In the genomic region with DNA sequence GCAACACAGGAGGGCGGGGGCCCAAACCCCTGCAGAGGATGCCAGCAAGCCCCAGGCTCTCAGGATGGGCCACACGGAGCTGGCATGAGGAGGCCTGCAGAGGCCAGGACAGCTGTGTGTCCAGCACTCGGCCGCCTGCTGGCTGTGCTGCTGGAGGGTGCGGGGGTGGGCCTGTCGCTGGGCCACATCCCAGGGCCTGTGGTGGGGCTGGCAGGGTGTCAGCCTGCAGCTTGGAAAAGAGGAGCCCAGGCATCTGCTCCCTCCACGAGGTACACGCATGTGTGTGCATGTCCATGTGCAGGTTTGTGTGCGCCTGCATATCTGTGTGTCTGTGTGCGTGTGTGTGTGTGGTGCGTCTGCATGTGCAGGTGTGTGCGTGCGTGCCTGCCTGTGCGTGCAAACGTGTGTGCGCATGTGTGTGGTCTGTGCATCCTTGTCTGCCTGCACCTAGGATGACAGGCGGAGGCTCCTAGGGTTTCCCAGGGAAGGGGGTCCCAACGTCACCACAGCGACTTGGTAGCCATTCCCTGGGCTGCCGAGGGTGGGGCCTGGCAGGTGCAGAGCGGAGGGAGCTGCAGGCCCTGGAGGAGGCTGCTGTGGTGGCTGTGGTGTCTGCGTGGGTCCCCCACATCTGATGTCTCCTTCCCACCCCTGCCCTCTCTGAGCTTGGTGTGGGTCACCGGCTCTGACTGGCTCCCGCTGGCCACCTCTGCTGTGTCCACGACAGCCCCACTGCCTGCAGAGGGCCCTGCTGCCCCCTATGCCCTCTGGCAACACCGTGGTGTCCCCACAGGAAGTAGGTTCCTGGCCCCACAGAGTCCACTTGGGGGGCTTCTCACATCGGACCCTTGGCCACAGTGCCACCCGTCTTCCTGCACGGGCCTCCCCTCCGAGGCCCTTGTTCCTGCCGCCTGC, we compare ENCODE assay signal across 1 cellular context.
TF ChIP-seq lines count a peak whose summit lies in the region.

No MANE protein-coding gene starts in this region.

TF ChIP-seq in K562, 482 proteins besides CTCF, POLR2A, EP300 and RAD21:
- TF ChIP-seq RBM34 (IDR thresholded peaks at IDR 0.05; ENCODE audit: borderline replicate concordance, insufficient read depth, low read length): no peak
- 0 out of 2 replicates have a peak, but pooled peaks have one; percentile 9 for TF ChIP-seq EGR1 (conservative IDR thresholded peaks at IDR 0.05)
- TF ChIP-seq, protein P1, sequence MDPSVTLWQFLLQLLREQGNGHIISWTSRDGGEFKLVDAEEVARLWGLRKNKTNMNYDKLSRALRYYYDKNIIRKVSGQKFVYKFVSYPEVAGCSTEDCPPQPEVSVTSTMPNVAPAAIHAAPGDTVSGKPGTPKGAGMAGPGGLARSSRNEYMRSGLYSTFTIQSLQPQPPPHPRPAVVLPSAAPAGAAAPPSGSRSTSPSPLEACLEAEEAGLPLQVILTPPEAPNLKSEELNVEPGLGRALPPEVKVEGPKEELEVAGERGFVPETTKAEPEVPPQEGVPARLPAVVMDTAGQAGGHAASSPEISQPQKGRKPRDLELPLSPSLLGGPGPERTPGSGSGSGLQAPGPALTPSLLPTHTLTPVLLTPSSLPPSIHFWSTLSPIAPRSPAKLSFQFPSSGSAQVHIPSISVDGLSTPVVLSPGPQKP (CRISPR knock-in tag; IDR thresholded peaks at IDR 0.05): no peak
- no peak for TF ChIP-seq MXD1 (CRISPR knock-in tag; IDR thresholded peaks at IDR 0.05; ENCODE audit: borderline replicate concordance, poor library complexity, severe bottlenecking)
TF ChIP-seq in K562: peak in this region for 1.
